ENCODE assay signal across 10 cellular contexts in genomic region chr12:87382959-87383591, GRCh38.
"Had no signal": no experiment of that assay in that cellular context is flagged by ENCODE, and none has a peak within 500 bp of the region (broad histone marks: within the 10 kb centered on the region; RNA-seq: fewer than 3 reads in every experiment).

No MANE protein-coding gene starts in this region.

- H3K27ac ChIP-seq: gastrocnemius medialis, heart right ventricle, left lung, pancreas, tibial artery had no signal

- DNase-seq: activated naive CD4-positive, alpha-beta T cell treated with anti-CD3 and anti-CD28 coated beads, Interleukin-2, amount 50 U/mL, for 16 hours; activated T-cell treated with anti-CD3 and anti-CD28 coated beads, Interleukin-2, amount 50 U/mL, for 1 hour; effector memory CD4-positive, alpha-beta T cell; gastrocnemius medialis; heart right ventricle; left lung; mesenchymal stem cell; pancreas; tibial artery had no signal

- H3K36me3 ChIP-seq: gastrocnemius medialis, heart right ventricle, left lung, pancreas, tibial artery had no signal

- H3K9me3 ChIP-seq: gastrocnemius medialis, heart right ventricle, left lung, pancreas, tibial artery had no signal

- H3K4me3 ChIP-seq: gastrocnemius medialis, heart right ventricle, left lung, pancreas, tibial artery had no signal

- H3K4me1 ChIP-seq: gastrocnemius medialis, heart right ventricle, left lung, pancreas, tibial artery had no signal

- ATAC-seq: gastrocnemius medialis; heart right ventricle; left lung; stimulated activated effector memory CD8-positive, alpha-beta T cell treated with anti-CD3 and anti-CD28 coated beads, Interleukin-12 subunit alpha, Interleukin-12 subunit beta, amount 100 ng/mL, for 72 hours had no signal

- H3K27me3 ChIP-seq: gastrocnemius medialis, heart right ventricle, left lung, pancreas, tibial artery had no signal
